8 cellular contexts compared by ENCODE assay signal in genomic region chr10:100186253-100186780, GRCh38. TPM values are rescaled to one million over a fixed set of nuclear protein-coding genes. Genes with fewer than 3 reads are reported as not detected.
DNase-seq lines count a peak whose midpoint lies in the region; ATAC-seq, FAIRE-seq and TF ChIP-seq lines count a peak whose summit lies in the region.

No MANE protein-coding gene starts in this region.

- TF ChIP-seq EP300 in HepG2 (IDR thresholded peaks at IDR 0.05; ENCODE audit: low read depth in 2 of 2, low read length in 2 of 2) = no peak
- no peak for TF ChIP-seq EP300 in HepG2 (CRISPR knock-in tag; IDR thresholded peaks at IDR 0.05; ENCODE audit: borderline replicate concordance)

- TF ChIP-seq CTCF in BJ (IDR thresholded peaks at IDR 0.05; ENCODE audit: insufficient read depth, low read depth, low read length) (no peak), OCI-LY1 (IDR thresholded peaks at IDR 0.05; ENCODE audit: low read length) (no peak), HepG2 (CRISPR knock-in tag; IDR thresholded peaks at IDR 0.05) (no peak), thoracic aorta (IDR thresholded peaks at IDR 0.05) (no peak)

- DNase-seq in BJ (ENCODE audit: low read depth) (no peak), cerebellar cortex (ENCODE audit: low spot score) (peak; percentile 54), HepG2 (ENCODE audit: low spot score) (no peak), thoracic aorta (ENCODE audit: low spot score) (no peak), UCSD-AML1 (lab: John Stamatoyannopoulos, UW; ENCODE audit: unreplicated experiment) (no peak)

- no peaks in the 10 kb centered on the region for H3K9me3 ChIP-seq in OCI-LY1 (ENCODE audit: low read length)
- no peaks in the 10 kb centered on the region for H3K9me3 ChIP-seq in HepG2 (ENCODE audit: low read length)
- H3K9me3 ChIP-seq in thoracic aorta = no peaks in the 10 kb centered on the region

- intact Hi-C loops in HepG2 (cut with micrococcal nuclease; ENCODE audit: unreplicated experiment) = loop anchor here (5.0 kb wide), 1 partner anchor 84 kb away; no protein-coding TSS in a partner anchor

- 0% methylated on average over 14 of the region's 14 CpGs for WGBS in HepG2 (ENCODE audit: low lambda C conversion rate)

- H3K27me3 ChIP-seq in BJ (ENCODE audit: control insufficient read depth, insufficient read depth, low read length) = no peaks in the 10 kb centered on the region
- no peaks in the 10 kb centered on the region for H3K27me3 ChIP-seq in OCI-LY1 (ENCODE audit: insufficient read depth, low read length)
- H3K27me3 ChIP-seq in HepG2 (ENCODE audit: control insufficient read depth in 1 of 2, insufficient read depth in 2 of 2, low read length in 2 of 2) = no peaks in the 10 kb centered on the region; a peak in 1 of 5 replicates
- H3K27me3 ChIP-seq in thoracic aorta (replicated peaks; ENCODE audit: insufficient read depth) = no peaks in the 10 kb centered on the region

- ATAC-seq in GM18517 (IDR thresholded peaks at IDR 0.05; ENCODE audit: unreplicated experiment) (peak; percentile 56), HG02973 (IDR thresholded peaks at IDR 0.05; ENCODE audit: unreplicated experiment) (peak; percentile 35), HepG2 (peak; percentile 72), thoracic aorta (ENCODE audit: insufficient number of reproducible peaks, low FRiP score, low read depth) (peak; percentile 45)

- POLR2A ChIA-PET in BJ (lab: Charles Lee) (no interaction called here), HepG2 (lab: Yijun Ruan, JAX) (interaction anchor here (0.6 to 1.0 kb wide), 2 partner anchors 22 to 85 kb away, joined by 3 to 4 read pairs; no protein-coding TSS in a partner anchor)

- in situ Hi-C loops in HepG2 (cut with HindIII; ENCODE audit: extremely low pct_ligation_motif_present, low pct_unique_long_range_greater_than_20kb) = no loop called here

- no peaks in the 10 kb centered on the region for H3K9me2 ChIP-seq in OCI-LY1 (ENCODE audit: low read depth, low read length)

- FAIRE-seq in HepG2 (lab: Jason Lieb, UNC) = peak; percentile 66

- BruUV-seq in HepG2 (replicated peaks; lab: Mats Ljungman, UMichigan) = TSS peak; percentile 88

- peak overlapping the region; percentile 73 for H3K27ac ChIP-seq in OCI-LY1 (ENCODE audit: low read depth, low read length, poor library complexity, severe bottlenecking)
- peak overlapping the region; percentile 81 for H3K27ac ChIP-seq in HepG2 (ENCODE audit: extremely low read length, insufficient read depth, low read length)
- peak overlapping the region; percentile 83 to 92 for H3K27ac ChIP-seq in thoracic aorta

- H3K36me3 ChIP-seq in BJ (ENCODE audit: control insufficient read depth, insufficient read depth, low read length) (peaks cover 3% of the 10 kb centered on the region), OCI-LY1 (ENCODE audit: insufficient read depth, low read length) (peaks cover 37% of the 10 kb centered on the region), HepG2 (replicated peaks in 1 of 2; ENCODE audit: control insufficient read depth in 1 of 2, insufficient read depth in 2 of 2, low read length in 2 of 2) (peaks cover 0 to 20% of the 10 kb centered on the region in 2 experiments; a peak in 4 of 5 replicates), thoracic aorta (no peaks in the 10 kb centered on the region)

- TF ChIP-seq POLR2A in HepG2 (IDR thresholded peaks at IDR 0.05; ENCODE audit: insufficient read depth in 1 of 2, low read depth in 2 of 2, low read length in 2 of 2) = no peak

- H3K4me2 ChIP-seq in OCI-LY1 (ENCODE audit: low read length) = peak overlapping the region; percentile 97
- H3K4me2 ChIP-seq in HepG2 (ENCODE audit: low read depth, low read length) = peak overlapping the region; percentile 84

- 0 out of 2 replicates have a peak overlapping the region, but pooled peaks have one; percentile 7 for H2AFZ ChIP-seq in OCI-LY1 (ENCODE audit: low read length)
- H2AFZ ChIP-seq in HepG2 (ENCODE audit: low read length) = peak overlapping the region; percentile 67

- H3F3A ChIP-seq in OCI-LY1 (ENCODE audit: insufficient read depth, low read length) = no peaks in the 10 kb centered on the region

- H3K79me2 ChIP-seq in OCI-LY1 (ENCODE audit: insufficient read depth, low read length) (peaks cover 26% of the 10 kb centered on the region), HepG2 (ENCODE audit: insufficient read depth, low read length) (peaks cover 55% of the 10 kb centered on the region)

- CTCF ChIA-PET in BJ (lab: Yijun Ruan, JAX) = no interaction called here
- CTCF ChIA-PET in HepG2 (lab: Yijun Ruan, JAX; ENCODE audit: low intra/inter-chr PET ratio, low total read pairs) = no interaction called here

- H3K4me3 ChIP-seq in BJ (ENCODE audit: low read depth, low read length) = peak overlapping the region; percentile 98
- peak overlapping the region; percentile 99 for H3K4me3 ChIP-seq in OCI-LY1 (ENCODE audit: low read depth, low read length, poor library complexity, severe bottlenecking)
- H3K4me3 ChIP-seq in HepG2 (replicated peaks in 1 of 3; ENCODE audit: insufficient read depth in 1 of 3, low read depth in 2 of 3, low read length in 3 of 3) = peak overlapping the region; percentile 72 to 83 (median 81)
- peak overlapping the region; percentile 96 for H3K4me3 ChIP-seq in thoracic aorta

- TF ChIP-seq RAD21 in HepG2 (CRISPR knock-in tag; IDR thresholded peaks at IDR 0.05) = no peak

- H4K20me1 ChIP-seq in OCI-LY1 (ENCODE audit: insufficient read depth, low read length) = no peaks in the 10 kb centered on the region
- no peaks in the 10 kb centered on the region for H4K20me1 ChIP-seq in HepG2 (ENCODE audit: insufficient read depth, low read length)

- H3K9ac ChIP-seq in OCI-LY1 (ENCODE audit: low read length) (peak overlapping the region; percentile 100), HepG2 (ENCODE audit: insufficient read depth, low read depth, low read length) (peak overlapping the region; percentile 87)

- H3K4me1 ChIP-seq in OCI-LY1 (ENCODE audit: insufficient read depth, low read length, severe bottlenecking) (peaks cover 30% of the 10 kb centered on the region), HepG2 (ENCODE audit: insufficient read depth, low read length) (peaks cover 40% of the 10 kb centered on the region), thoracic aorta (ENCODE audit: control insufficient read depth in 1 of 2, low read depth in 2 of 2) (peaks cover 8 to 22% of the 10 kb centered on the region in 2 donors)

TF ChIP-seq in HepG2, 621 proteins besides CTCF, POLR2A, EP300 and RAD21 (continues in another document):
- TF ChIP-seq ARHGAP35 (CRISPR knock-in tag; IDR thresholded peaks at IDR 0.05; ENCODE audit: borderline replicate concordance) = no peak

RNA-seq across cellular contexts. Expression of gene ERLIN1, which starts 0.5 kb away (rescaled TPM):
- polyA plus RNA-seq in BJ (2011; rRNA removed) = 37.7 and 48.8 TPM in 2 replicates
- 12.2 and 12.9 TPM in 2 replicates for polyA minus RNA-seq in BJ (2011; rRNA and poly(A)+ RNA removed)
- 46.9 and 69.3 TPM in 2 replicates for total RNA-seq in HepG2 (2016; rRNA removed; fragmentation: Illumina TruSeq; extraction: Trizol)
- total RNA-seq in HepG2 (2016; cell fraction: cytosol; rRNA removed; fragmentation: Illumina TruSeq; extraction: Trizol; ENCODE audit: low read depth) = 5.5 and 7.0 TPM in 2 replicates
- total RNA-seq in HepG2 (2016; cell fraction: insoluble cytoplasmic fraction; rRNA removed; fragmentation: Illumina TruSeq; extraction: Trizol) = 46.1 and 69.2 TPM in 2 replicates
- total RNA-seq in HepG2 (2016; cell fraction: membrane; rRNA removed; fragmentation: Illumina TruSeq; extraction: Trizol) = 19.6 and 23.2 TPM in 2 replicates
- total RNA-seq in HepG2 (2016; cell fraction: nucleus; rRNA removed; fragmentation: Illumina TruSeq; extraction: Trizol) = 69.4 and 73.7 TPM in 2 replicates
- polyA plus RNA-seq in HepG2 (2011; rRNA removed) = 56.8 and 61.3 TPM in 2 replicates
- 37.8 and 56.8 TPM in 2 replicates for polyA plus RNA-seq in HepG2 (2011; cell fraction: cytosol; rRNA removed)
- 18.0 and 23.0 TPM in 2 replicates for polyA plus RNA-seq in HepG2 (2011; cell fraction: nucleus; rRNA removed)
- 99.8 and 100 TPM in 2 replicates for polyA plus RNA-seq in HepG2 (2012)
- polyA plus RNA-seq in HepG2 (2016; cell fraction: cytosol; fragmentation: Illumina TruSeq; extraction: Trizol; ENCODE audit: low read depth) = 5.5 and 6.1 TPM in 2 replicates
- 41.5 and 42.1 TPM in 2 replicates for polyA plus RNA-seq in HepG2 (2016; cell fraction: insoluble cytoplasmic fraction; fragmentation: Illumina TruSeq; extraction: Trizol; ENCODE audit: low read depth)
- 12.8 and 13.4 TPM in 2 replicates for polyA plus RNA-seq in HepG2 (2016; cell fraction: membrane; fragmentation: Illumina TruSeq; extraction: Trizol; ENCODE audit: low read depth)
- polyA plus RNA-seq in HepG2 (2016; cell fraction: nucleus; fragmentation: Illumina TruSeq; extraction: Trizol; ENCODE audit: insufficient read depth, low read depth) = 61.4 and 69.1 TPM in 2 replicates
- 18.3 and 32.9 TPM in 2 replicates for polyA minus RNA-seq in HepG2 (2011; rRNA and poly(A)+ RNA removed; ENCODE audit: low replicate concordance)
- 32.7 and 42.3 TPM in 2 replicates for polyA minus RNA-seq in HepG2 (2011; cell fraction: cytosol; rRNA and poly(A)+ RNA removed)
- 15.5 and 28.8 TPM in 2 replicates for polyA minus RNA-seq in HepG2 (2011; cell fraction: nucleus; rRNA and poly(A)+ RNA removed)
- 10 to 100 TPM in 1 of 2 donors, 1 to 10 TPM in 1; 9.3 to 21.2 TPM for total RNA-seq in thoracic aorta

RNA-seq across cellular contexts. Expression of gene CHUK, which starts 43.1 kb away (rescaled TPM):
- polyA plus RNA-seq in BJ (2011; rRNA removed) (8.7 and 16.6 TPM in 2 replicates), HepG2 (2011; rRNA removed) (8.0 and 9.6 TPM in 2 replicates)
- polyA minus RNA-seq in BJ (2011; rRNA and poly(A)+ RNA removed) = 4.9 and 5.4 TPM in 2 replicates
- total RNA-seq in HepG2 (2016; rRNA removed; fragmentation: Illumina TruSeq; extraction: Trizol) (30.3 and 44.3 TPM in 2 replicates), thoracic aorta (10 to 100 TPM; 17.7 to 25.0 TPM)
- 6.8 and 7.5 TPM in 2 replicates for total RNA-seq in HepG2 (2016; cell fraction: cytosol; rRNA removed; fragmentation: Illumina TruSeq; extraction: Trizol; ENCODE audit: low read depth)
- 30.4 and 46.1 TPM in 2 replicates for total RNA-seq in HepG2 (2016; cell fraction: insoluble cytoplasmic fraction; rRNA removed; fragmentation: Illumina TruSeq; extraction: Trizol)
- 24.6 and 29.0 TPM in 2 replicates for total RNA-seq in HepG2 (2016; cell fraction: membrane; rRNA removed; fragmentation: Illumina TruSeq; extraction: Trizol)
- 22.5 and 27.6 TPM in 2 replicates for total RNA-seq in HepG2 (2016; cell fraction: nucleus; rRNA removed; fragmentation: Illumina TruSeq; extraction: Trizol)
- polyA plus RNA-seq in HepG2 (2011; cell fraction: cytosol; rRNA removed) = 3.3 and 5.6 TPM in 2 replicates
- 4.2 and 5.5 TPM in 2 replicates for polyA plus RNA-seq in HepG2 (2011; cell fraction: nucleus; rRNA removed)
- polyA plus RNA-seq in HepG2 (2012) = 11.6 and 13.1 TPM in 2 replicates
- 2.9 and 3.7 TPM in 2 replicates for polyA plus RNA-seq in HepG2 (2016; cell fraction: cytosol; fragmentation: Illumina TruSeq; extraction: Trizol; ENCODE audit: low read depth)
- polyA plus RNA-seq in HepG2 (2016; cell fraction: insoluble cytoplasmic fraction; fragmentation: Illumina TruSeq; extraction: Trizol; ENCODE audit: low read depth) = 33.0 and 35.1 TPM in 2 replicates
- 12.8 and 13.9 TPM in 2 replicates for polyA plus RNA-seq in HepG2 (2016; cell fraction: membrane; fragmentation: Illumina TruSeq; extraction: Trizol; ENCODE audit: low read depth)
- polyA plus RNA-seq in HepG2 (2016; cell fraction: nucleus; fragmentation: Illumina TruSeq; extraction: Trizol; ENCODE audit: insufficient read depth, low read depth) = 27.5 and 30.3 TPM in 2 replicates
- polyA minus RNA-seq in HepG2 (2011; rRNA and poly(A)+ RNA removed; ENCODE audit: low replicate concordance) = 3.2 and 11.7 TPM in 2 replicates
- 7.4 and 9.3 TPM in 2 replicates for polyA minus RNA-seq in HepG2 (2011; cell fraction: cytosol; rRNA and poly(A)+ RNA removed)
- polyA minus RNA-seq in HepG2 (2011; cell fraction: nucleus; rRNA and poly(A)+ RNA removed) = 14.3 and 18.0 TPM in 2 replicates
